Comparison of ENCODE assay signal across 9 cellular contexts in the genomic region with DNA sequence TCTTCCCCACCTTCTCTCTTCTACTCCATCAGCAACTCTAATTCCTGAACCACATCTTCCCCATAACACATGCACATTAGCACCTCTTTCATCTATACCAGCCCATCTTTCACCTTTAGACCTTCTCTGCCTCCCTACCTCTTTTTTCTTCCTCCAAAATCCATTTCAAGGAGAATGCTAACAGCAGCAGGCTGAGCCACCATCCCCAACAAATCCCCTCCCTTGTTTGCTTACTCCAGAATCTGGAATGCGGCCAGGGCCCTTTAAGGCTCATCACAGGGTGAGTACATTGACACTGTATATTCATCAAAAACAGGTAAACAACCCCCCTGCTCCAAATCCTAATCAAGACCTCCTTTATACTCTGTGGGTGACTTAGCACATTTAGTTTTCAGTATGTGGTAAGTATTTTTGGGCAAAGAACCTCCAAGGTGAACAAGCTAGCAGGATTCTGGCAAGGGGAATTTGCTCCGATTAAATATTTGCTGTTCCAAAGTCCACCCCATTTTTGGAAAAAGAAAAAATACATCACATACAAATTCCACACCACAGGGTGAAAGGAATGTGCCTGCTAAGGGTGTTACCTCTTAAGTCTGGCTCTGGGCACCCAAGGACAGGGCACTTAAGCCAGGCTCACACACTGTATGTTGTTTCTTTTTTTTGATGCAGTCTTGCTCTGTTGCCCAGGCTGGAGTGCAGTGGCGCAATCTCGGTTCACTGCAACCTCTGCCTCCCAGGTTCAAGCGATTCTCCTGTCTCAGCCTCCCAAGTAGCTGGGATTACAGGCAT.
DNase-seq lines count a peak whose midpoint lies in the region; ATAC-seq and TF ChIP-seq lines count a peak whose summit lies in the region.
"Had no signal": no experiment of that assay in that cellular context is flagged by ENCODE, and none has a peak within 500 bp of the region (broad histone marks: within the 10 kb centered on the region; RNA-seq: fewer than 3 reads in every experiment).

No MANE protein-coding gene starts in this region.

- ATAC-seq in GM21723 (IDR thresholded peaks at IDR 0.05; ENCODE audit: unreplicated experiment) (no peak), HG03139 (IDR thresholded peaks at IDR 0.05; ENCODE audit: unreplicated experiment) (no peak)

- H3K9me3 ChIP-seq in breast epithelium (no peaks in the 10 kb centered on the region), prostate gland (no peaks in the 10 kb centered on the region)

- intact Hi-C loops in breast epithelium (cut with DNase I; ENCODE audit: low total_unique reads) = no loop called here
- intact Hi-C loops in prostate gland (cut with DNase I) = no loop called here

- WGBS in prostate gland = 61% methylated on average over 5 of the region's 5 CpGs

- H3K36me3 ChIP-seq in breast epithelium (no peaks in the 10 kb centered on the region), prostate gland (no peaks in the 10 kb centered on the region)

- H3K27me3 ChIP-seq in breast epithelium (no peaks in the 10 kb centered on the region), prostate gland (replicated peaks; ENCODE audit: insufficient read depth) (no peaks in the 10 kb centered on the region)

- DNase-seq in NCI-H1436 treated with DMSO at 0.1 percent for 48 hours (lab: John Stamatoyannopoulos, UW) = peak; percentile 2
- no peak for DNase-seq in NCI-H1436 (lab: John Stamatoyannopoulos, UW)
- peak; percentile 79 to 84 for DNase-seq in NCI-H2081 (lab: John Stamatoyannopoulos, UW)
- no peak for DNase-seq in breast epithelium (ENCODE audit: low spot score in 2 of 2)
- no peak for DNase-seq in prostate gland (ENCODE audit: low spot score)
- no peak for DNase-seq in NCI-H2227 (lab: John Stamatoyannopoulos, UW; ENCODE audit: unreplicated experiment)
- DNase-seq: cerebellar nuclear complex had no signal

- H3K4me3 ChIP-seq in breast epithelium (no peak overlapping the region), prostate gland (no peak overlapping the region)

- H3K27ac ChIP-seq in breast epithelium (peak overlapping the region; percentile 20 to 29), prostate gland (peak overlapping the region; percentile 66 to 83)

- H3K4me1 ChIP-seq in breast epithelium (peaks cover 0 to 32% of the 10 kb centered on the region in 2 donors), prostate gland (replicated peaks) (peaks cover 43% of the 10 kb centered on the region)

- no peak for TF ChIP-seq POLR2A in breast epithelium (IDR thresholded peaks at IDR 0.05)
- no peak for TF ChIP-seq POLR2A in prostate gland (IDR thresholded peaks at IDR 0.05)

- TF ChIP-seq CTCF in breast epithelium (IDR thresholded peaks at IDR 0.05) = no peak
- no peak for TF ChIP-seq CTCF in prostate gland (IDR thresholded peaks at IDR 0.05)

Comparison
In these comparisons a context has a peak if more than half of its experiments do, and no peak if none do; other contexts are left out.
1. DNase-seq: peak in NCI-H1436 treated with DMSO at 0.1 percent for 48 hours (single experiment) and NCI-H2081 (2 of 2); none in NCI-H1436 (single experiment), breast epithelium (0 of 2), prostate gland (single experiment) and NCI-H2227 (single experiment).